In the genomic region with DNA sequence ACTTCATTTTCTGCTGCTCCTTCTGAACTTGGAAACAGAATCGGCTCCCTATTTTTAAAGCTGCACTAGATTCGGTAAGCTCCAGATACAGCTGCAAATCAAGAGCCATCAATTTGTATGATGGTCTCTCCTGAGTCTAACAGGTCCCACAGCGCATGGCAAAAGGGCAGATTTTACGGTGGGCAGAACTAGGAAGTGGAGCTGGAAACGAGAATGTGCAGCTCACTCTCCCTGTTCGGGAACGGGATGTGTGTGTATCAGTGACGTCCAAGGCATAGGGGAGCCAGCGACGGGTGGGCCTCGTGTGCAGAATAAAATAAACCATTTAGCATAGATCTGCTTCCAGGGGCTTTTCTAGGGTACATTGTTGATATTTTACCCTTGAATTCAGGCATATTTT, we compare ENCODE assay signal across 10 cellular contexts.
DNase-seq lines count a peak whose midpoint lies in the region; ATAC-seq and TF ChIP-seq lines count a peak whose summit lies in the region.
"Had no signal": no experiment of that assay in that cellular context is flagged by ENCODE, and none has a peak within 500 bp of the region (broad histone marks: within the 10 kb centered on the region; RNA-seq: fewer than 3 reads in every experiment).

No MANE protein-coding gene starts in this region.

- CTCF ChIA-PET in SK-N-SH (lab: Yijun Ruan, JAX), result interaction anchor here (0.7 to 3.9 kb wide), 3 partner anchors 9 to 361 kb away, joined by 3 to 13 read pairs (median 3); no protein-coding TSS in a partner anchor

- intact Hi-C loops in upper lobe of right lung (cut with DNase I), result no loop called here

- TF ChIP-seq RAD21 in SK-N-SH (IDR thresholded peaks at IDR 0.05; ENCODE audit: low read length), result no peak

- peak overlapping the region in 1 of 3 experiments; percentile 2 for H3K4me3 Mint-ChIP-seq in nephron

- peaks cover 19% of the 10 kb centered on the region for H3K36me3 Mint-ChIP-seq in nephron (ENCODE audit: low read depth)

- peak overlapping the region; percentile 23; the same call in 1 of the 2 replicates for H3K9ac ChIP-seq in SK-N-SH
- H3K9ac ChIP-seq in fibroblast of lung (ENCODE audit: insufficient read depth, low read length), result peak overlapping the region; percentile 33

- DNase-seq in SK-N-SH (no peak), fibroblast of lung (ENCODE audit: low read depth in 2 of 2) (peak in 1 of 2 donors; percentile 82), upper lobe of right lung (no peak), NCI-H1105 treated with DMSO at 0.1 percent for 48 hours (lab: John Stamatoyannopoulos, UW) (no peak), NCI-H2196 treated with DMSO at 0.1 percent for 48 hours (lab: John Stamatoyannopoulos, UW; ENCODE audit: unreplicated experiment) (no peak), GF-D8 (lab: John Stamatoyannopoulos, UW) (no peak)
- DNase-seq: anterior cingulate cortex, erythroblast, NCI-H2029 had no signal

- WGBS in SK-N-SH (ENCODE audit: low lambda C conversion rate), result 55% methylated on average over 11 of the region's 11 CpGs

- no peak for ATAC-seq in upper lobe of right lung

- H3K27ac ChIP-seq in SK-N-SH (ENCODE audit: low read depth in 2 of 2, low read length in 1 of 2) (peak overlapping the region; percentile 16 to 80), fibroblast of lung (ENCODE audit: insufficient read depth, low read length) (peak overlapping the region; percentile 76), upper lobe of right lung (peak overlapping the region; percentile 63)

- no peak for TF ChIP-seq CTCF in SK-N-SH (IDR thresholded peaks at IDR 0.05)
- TF ChIP-seq CTCF in fibroblast of lung (conservative IDR thresholded peaks at IDR 0.05 in 1 of 2, IDR thresholded peaks at IDR 0.05 in 1 of 2; ENCODE audit: low read depth in 1 of 2, low read length in 2 of 2), result no peak
- TF ChIP-seq CTCF in nephron (IDR thresholded peaks at IDR 0.05; ENCODE audit: unreplicated experiment in 3 of 3), result no peak
- TF ChIP-seq CTCF in upper lobe of right lung (IDR thresholded peaks at IDR 0.05), result no peak

- H3K27me3 ChIP-seq in SK-N-SH (ENCODE audit: insufficient read depth) (no peaks in the 10 kb centered on the region), fibroblast of lung (ENCODE audit: control insufficient read depth, insufficient read depth, low read length) (no peaks in the 10 kb centered on the region), upper lobe of right lung (no peaks in the 10 kb centered on the region)

- H3K27me3 Mint-ChIP-seq in nephron (ENCODE audit: low read depth), result peaks cover 4% of the 10 kb centered on the region

- H3K9me2 ChIP-seq in SK-N-SH, result no peaks in the 10 kb centered on the region

- H3K4me1 Mint-ChIP-seq in nephron, result peaks cover 64% of the 10 kb centered on the region

- H2AFZ ChIP-seq in SK-N-SH (ENCODE audit: low read depth), result no peak overlapping the region
- H2AFZ ChIP-seq in fibroblast of lung (ENCODE audit: low read length), result no peak overlapping the region

- H3F3A ChIP-seq in SK-N-SH (replicated peaks; ENCODE audit: insufficient read depth), result peaks cover 12% of the 10 kb centered on the region

- no peak overlapping the region for H3K4me3 ChIP-seq in SK-N-SH (ENCODE audit: low read depth in 2 of 2, low read length in 1 of 2)
- peak overlapping the region in 3 of 4 experiments; percentile 21 to 50 (median 49) for H3K4me3 ChIP-seq in fibroblast of lung (replicated peaks in 1 of 4; ENCODE audit: control extremely low read depth in 1 of 4, insufficient read depth in 1 of 4, low read depth in 3 of 4, low read length in 4 of 4)
- peak overlapping the region; percentile 23 for H3K4me3 ChIP-seq in upper lobe of right lung

- H3K4me1 ChIP-seq in SK-N-SH (ENCODE audit: control insufficient read depth in 1 of 2, insufficient read depth in 2 of 2, low read depth in 1 of 2, low read length in 1 of 2) (peaks cover 27 to 32% of the 10 kb centered on the region in 2 experiments), fibroblast of lung (ENCODE audit: control insufficient read depth, extremely low read depth, insufficient read depth, low read length) (peaks cover 31% of the 10 kb centered on the region), upper lobe of right lung (peaks cover 24% of the 10 kb centered on the region)

- H3K36me3 ChIP-seq in SK-N-SH (replicated peaks in 1 of 2; ENCODE audit: control insufficient read depth in 1 of 2, insufficient read depth in 2 of 2, low read length in 1 of 2), result peaks cover 0 to 25% of the 10 kb centered on the region in 2 experiments
- no peaks in the 10 kb centered on the region for H3K36me3 ChIP-seq in fibroblast of lung (ENCODE audit: control insufficient read depth, insufficient read depth, low read length)
- H3K36me3 ChIP-seq in upper lobe of right lung, result no peaks in the 10 kb centered on the region

- POLR2A ChIA-PET in SK-N-SH (lab: Yijun Ruan, JAX), result no interaction called here

- H3K9me3 Mint-ChIP-seq in nephron, result no peaks in the 10 kb centered on the region

- peak overlapping the region in 2 of 3 experiments; percentile 48 to 82 for H3K27ac Mint-ChIP-seq in nephron

- H3K4me2 ChIP-seq in SK-N-SH (peak overlapping the region; percentile 56; the same call in 1 of the 2 replicates), fibroblast of lung (ENCODE audit: extremely low read depth, insufficient read depth, low read length) (peak overlapping the region; percentile 79)

- H4K20me1 ChIP-seq in SK-N-SH (ENCODE audit: insufficient read depth) (peaks cover 7% of the 10 kb centered on the region), fibroblast of lung (ENCODE audit: control insufficient read depth, extremely low read depth, insufficient read depth, low read length) (no peaks in the 10 kb centered on the region)

- TF ChIP-seq EP300 in SK-N-SH (IDR thresholded peaks at IDR 0.05; ENCODE audit: borderline replicate concordance in 1 of 2, low read depth in 1 of 2, low read length in 1 of 2), result no peak

- H3K9me3 ChIP-seq in SK-N-SH (no peaks in the 10 kb centered on the region), fibroblast of lung (ENCODE audit: control insufficient read depth, insufficient read depth, low read depth, low read length) (no peaks in the 10 kb centered on the region), upper lobe of right lung (no peaks in the 10 kb centered on the region)

- H3K79me2 ChIP-seq in SK-N-SH (ENCODE audit: insufficient read depth), result peaks cover 43% of the 10 kb centered on the region
- peaks cover 17% of the 10 kb centered on the region for H3K79me2 ChIP-seq in fibroblast of lung (ENCODE audit: control insufficient read depth, insufficient read depth, low read length)

TF ChIP-seq in SK-N-SH, 30 proteins besides CTCF, POLR2A, EP300 and RAD21 (continues in another document):
- TF ChIP-seq MEF2A (IDR thresholded peaks at IDR 0.05; ENCODE audit: borderline replicate concordance, low read depth) (no peak), YY1 (IDR thresholded peaks at IDR 0.05; ENCODE audit: low read depth) (no peak), REST (IDR thresholded peaks at IDR 0.05; ENCODE audit: low read depth, low read length) (no peak), ELF1 (IDR thresholded peaks at IDR 0.05) (no peak), RCOR1 (IDR thresholded peaks at IDR 0.05; ENCODE audit: low read length) (no peak), RXRA (IDR thresholded peaks at IDR 0.05; ENCODE audit: borderline replicate concordance, low read depth) (no peak), JUND (IDR thresholded peaks at IDR 0.05) (no peak), SMC3 (IDR thresholded peaks at IDR 0.05; ENCODE audit: low read depth, low read length) (no peak), CHD2 (IDR thresholded peaks at IDR 0.05; ENCODE audit: low read length, partially characterized antibody) (no peak), EZH2phosphoT487 (IDR thresholded peaks at IDR 0.05; ENCODE audit: borderline replicate concordance, low read depth) (no peak), FOSL2 (IDR thresholded peaks at IDR 0.05; ENCODE audit: borderline replicate concordance, low read depth) (no peak), MAX (IDR thresholded peaks at IDR 0.05; ENCODE audit: low read depth) (no peak), GABPA (IDR thresholded peaks at IDR 0.05; ENCODE audit: low read depth) (no peak), GATA2 (CRISPR knock-in tag; IDR thresholded peaks at IDR 0.05) (no peak)
- TF ChIP-seq, protein P1, sequence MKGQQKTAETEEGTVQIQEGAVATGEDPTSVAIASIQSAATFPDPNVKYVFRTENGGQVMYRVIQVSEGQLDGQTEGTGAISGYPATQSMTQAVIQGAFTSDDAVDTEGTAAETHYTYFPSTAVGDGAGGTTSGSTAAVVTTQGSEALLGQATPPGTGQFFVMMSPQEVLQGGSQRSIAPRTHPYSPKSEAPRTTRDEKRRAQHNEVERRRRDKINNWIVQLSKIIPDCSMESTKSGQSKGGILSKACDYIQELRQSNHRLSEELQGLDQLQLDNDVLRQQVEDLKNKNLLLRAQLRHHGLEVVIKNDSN (IDR thresholded peaks at IDR 0.05; ENCODE audit: borderline replicate concordance, low read depth), result no peak

Comparison
In these comparisons a context has a peak if more than half of its experiments do, and no peak if none do; other contexts are left out.
1. H3K4me3 ChIP-seq: peak in fibroblast of lung (3 of 4) and upper lobe of right lung (single experiment); none in SK-N-SH (0 of 2).
2. Peak in every context shown above with its lines, with median percentiles within 50 percentile points of each other: H3K27ac ChIP-seq.